Comparison of ENCODE assay signal across 13 cellular contexts in genomic region chr17:70539172-70539924, GRCh38.
"Had no signal": no experiment of that assay in that cellular context is flagged by ENCODE, and none has a peak within 500 bp of the region (broad histone marks: within the 10 kb centered on the region; RNA-seq: fewer than 3 reads in every experiment).

No MANE protein-coding gene starts in this region.

- H3K9me3 ChIP-seq: breast epithelium, suprapubic skin had no signal

- H3K27ac ChIP-seq: breast epithelium, suprapubic skin had no signal

- H3K36me3 ChIP-seq: breast epithelium, suprapubic skin had no signal

- H3K4me1 ChIP-seq: breast epithelium, suprapubic skin had no signal

- ATAC-seq: activated CD8-positive, alpha-beta memory T cell treated with anti-CD3 and anti-CD28 coated beads, Interleukin-2, amount 10 ng/mL, durations not matched to agents 7 days and 5 days; left ventricle myocardium superior had no signal

- H3K27me3 ChIP-seq: breast epithelium had no signal

- DNase-seq: activated CD4-positive, alpha-beta T cell treated with anti-CD3 and anti-CD28 coated beads for 1 hour; activated CD4-positive, alpha-beta T cell treated with anti-CD3 and anti-CD28 coated beads, Interleukin-2, amount 50 U/mL, for 48 hours; activated CD8-positive, alpha-beta memory T cell treated with anti-CD3 and anti-CD28 coated beads, Interleukin-2, amount 10 ng/mL, durations not matched to agents 7 days and 5 days; activated effector memory CD4-positive, alpha-beta T cell treated with Interleukin-2 at 50 U/mL for 16 hours; activated T-cell treated with anti-CD3 and anti-CD28 coated beads, Interleukin-2, amount 50 U/mL, for 24 hours; glutamatergic neuron; kidney; left ventricle myocardium superior; stimulated activated CD4-positive, alpha-beta T cell treated with anti-CD3 and anti-CD28 coated beads, Interleukin-2, amount 100 ng/mL, for 48 hours; stimulated activated naive CD4-positive, alpha-beta T cell treated with Interleukin-2 at 50 U/mL for 16 hours; T-helper 2 cell had no signal

- H3K4me3 ChIP-seq: breast epithelium, suprapubic skin had no signal
